Comparison of ENCODE assay signal across 18 cellular contexts in genomic region chr12:47769234-47770085, GRCh38. TPM values are rescaled to one million over a fixed set of nuclear protein-coding genes. Genes with fewer than 3 reads are reported as not detected.
DNase-seq lines count a peak whose midpoint lies in the region; ATAC-seq, FAIRE-seq and TF ChIP-seq lines count a peak whose summit lies in the region.
"Had no signal": no experiment of that assay in that cellular context is flagged by ENCODE, and none has a peak within 500 bp of the region (broad histone marks: within the 10 kb centered on the region; RNA-seq: fewer than 3 reads in every experiment).

No MANE protein-coding gene starts in this region.

- H3K23ac ChIP-seq in H1 (ENCODE audit: insufficient read length) = no peak overlapping the region
- no peak overlapping the region for H3K23ac ChIP-seq in mesenchymal stem cell (ENCODE audit: low read length in 2 of 2)

- H3K4me1 ChIP-seq in A549 = peaks cover 51% of the 10 kb centered on the region
- H3K4me1 ChIP-seq in H1 (replicated peaks in 1 of 4; ENCODE audit: control insufficient read depth in 3 of 4, insufficient read depth in 4 of 4, low read length in 3 of 4) = peaks cover 7 to 15% (median 12%) of the 10 kb centered on the region in 4 experiments; a peak in 6 of 7 replicates
- H3K4me1 ChIP-seq in mesenchymal stem cell (ENCODE audit: control insufficient read depth, insufficient read depth, low read depth, low read length) = peaks cover 36% of the 10 kb centered on the region

- H3K56ac ChIP-seq in H1 (replicated peaks; ENCODE audit: insufficient read length, low read depth, low read length) = no peak overlapping the region

- POLR2A ChIA-PET in A549 (lab: Yijun Ruan, JAX) (interaction anchor here (2.4 kb wide), 1 partner anchor 64 kb away, joined by 7 read pairs; the partner anchor contains the start of gene RPAP3), H1 (lab: Charles Lee; ENCODE audit: partially characterized antibody) (interaction anchor here (0.9 to 10.5 kb wide), 9 partner anchors 10 to 52 kb away, joined by 3 to 79 read pairs (median 4); partner anchors contain the start of gene RAPGEF3)

- no peak for TF ChIP-seq EP300 in A549 (IDR thresholded peaks at IDR 0.05)
- no peak for TF ChIP-seq EP300 in H1 (IDR thresholded peaks at IDR 0.05; ENCODE audit: borderline replicate concordance in 1 of 2, low read depth in 2 of 2, low read length in 2 of 2)

- no peaks in the 10 kb centered on the region for H3K9me3 ChIP-seq in A549
- H3K9me3 ChIP-seq in H1 (ENCODE audit: insufficient read depth in 2 of 2, low read depth in 1 of 2, low read length in 1 of 2) = no peaks in the 10 kb centered on the region
- no peaks in the 10 kb centered on the region for H3K9me3 ChIP-seq in mesenchymal stem cell (ENCODE audit: control insufficient read depth, low read length)
- H3K9me3 ChIP-seq: SJCRH30 had no signal

- no peak overlapping the region for H2BK20ac ChIP-seq in H1 (ENCODE audit: low read length)

- no peak overlapping the region for H4K8ac ChIP-seq in H1 (ENCODE audit: extremely low read depth, insufficient read depth, low read length)
- no peak overlapping the region for H4K8ac ChIP-seq in mesenchymal stem cell (ENCODE audit: low read length)

- no peak overlapping the region for H3K4me3 ChIP-seq in A549
- no peak overlapping the region for H3K4me3 ChIP-seq in H1 (ENCODE audit: extremely low read depth in 1 of 4, insufficient read depth in 2 of 4, low read depth in 3 of 4, low read length in 4 of 4)
- H3K4me3 ChIP-seq in mesenchymal stem cell (ENCODE audit: insufficient read depth in 1 of 2, low read depth in 1 of 2, low read length in 2 of 2) = no peak overlapping the region
- H3K4me3 ChIP-seq: SJCRH30 had no signal

- H3K79me2 ChIP-seq in H1 (ENCODE audit: control insufficient read depth in 1 of 2, insufficient read depth in 2 of 2, low read length in 2 of 2) = no peaks in the 10 kb centered on the region

- peak overlapping the region; percentile 52; the same call in 1 of the 2 replicates for H2BK12ac ChIP-seq in H1 (ENCODE audit: low read depth, low read length)
- H2BK12ac ChIP-seq in mesenchymal stem cell (ENCODE audit: low read length in 2 of 2) = no peak overlapping the region

- no peak overlapping the region for H3K14ac ChIP-seq in H1 (ENCODE audit: insufficient read length)
- H3K14ac ChIP-seq in mesenchymal stem cell (ENCODE audit: low read length in 2 of 2) = no peak overlapping the region

- H3K18ac ChIP-seq in H1 (ENCODE audit: extremely low read depth, low read length) = no peak overlapping the region
- no peak overlapping the region for H3K18ac ChIP-seq in mesenchymal stem cell (ENCODE audit: low read depth in 1 of 2, low read length in 2 of 2)

- H2BK5ac ChIP-seq in H1 (ENCODE audit: low read depth, low read length) = no peak overlapping the region
- H2BK5ac ChIP-seq in mesenchymal stem cell (ENCODE audit: low read depth, low read length, poor library complexity, severe bottlenecking) = no peak overlapping the region

- H4K20me1 ChIP-seq in H1 (replicated peaks in 1 of 2; ENCODE audit: control insufficient read depth in 1 of 2, insufficient read depth in 2 of 2, low read length in 2 of 2) = peaks cover 0 to under 1% of the 10 kb centered on the region in 2 experiments

- no peak overlapping the region for H4K91ac ChIP-seq in H1 (replicated peaks; ENCODE audit: insufficient read length, low read length)
- H4K91ac ChIP-seq in mesenchymal stem cell (ENCODE audit: low read length) = no peak overlapping the region

- TF ChIP-seq CTCF in A549 (IDR thresholded peaks at IDR 0.05) (no peak), H1 (IDR thresholded peaks at IDR 0.05; ENCODE audit: control extremely low read depth in 1 of 3, insufficient read depth in 1 of 3, low read depth in 1 of 3, low read length in 3 of 3) (no peak)

- H3K23me2 ChIP-seq in H1 (ENCODE audit: low read depth, low read length) = peaks cover 2% of the 10 kb centered on the region; the same call in 1 of the 2 replicates

- H3K27me3 ChIP-seq in H1 (replicated peaks in 1 of 4; ENCODE audit: control insufficient read depth in 3 of 4, extremely low read depth in 1 of 4, insufficient read depth in 3 of 4, low read length in 3 of 4) (peaks cover 0 to 13% (median 6%) of the 10 kb centered on the region in 4 experiments; a peak in 4 of 7 replicates), mesenchymal stem cell (ENCODE audit: control insufficient read depth in 1 of 2, insufficient read depth in 1 of 2, low read length in 2 of 2) (no peaks in the 10 kb centered on the region)
- H3K27me3 ChIP-seq: SJCRH30 had no signal

- H2BK120ac ChIP-seq in H1 (replicated peaks; ENCODE audit: low read depth, low read length) (no peak overlapping the region), mesenchymal stem cell (ENCODE audit: low read depth, low read length) (no peak overlapping the region)

- H3K4me2 ChIP-seq in A549 (peak overlapping the region; percentile 39), H1 (ENCODE audit: insufficient read depth in 1 of 2, low read depth in 2 of 2, low read length in 2 of 2) (no peak overlapping the region; a peak in 1 of 4 replicates), mesenchymal stem cell (ENCODE audit: low read length, poor library complexity, severe bottlenecking) (no peak overlapping the region)

- H3K9ac ChIP-seq in H1 (replicated peaks in 1 of 4; ENCODE audit: extremely low read depth in 1 of 4, low read depth in 3 of 4, low read length in 3 of 4) = no peak overlapping the region; a peak in 1 of 7 replicates
- H3K9ac ChIP-seq in mesenchymal stem cell (ENCODE audit: low read length) = no peak overlapping the region

- TF ChIP-seq RAD21 in A549 (conservative IDR thresholded peaks at IDR 0.05 in 1 of 2, IDR thresholded peaks at IDR 0.05 in 1 of 2) (no peak), H1 (IDR thresholded peaks at IDR 0.05 in 1 of 2, conservative IDR thresholded peaks at IDR 0.05 in 1 of 2; ENCODE audit: low read depth in 2 of 2, low read length in 2 of 2) (no peak)

- H2BK15ac ChIP-seq in H1 (ENCODE audit: low read length) (no peak overlapping the region), mesenchymal stem cell (ENCODE audit: low read depth, poor library complexity, severe bottlenecking) (no peak overlapping the region)

- no peak for ATAC-seq in A549

- no peak for DNase-seq in A549 (ENCODE audit: low read depth in 1 of 2, low spot score in 1 of 2)
- peak; percentile 61 for DNase-seq in OCI-M1 (lab: John Stamatoyannopoulos, UW)
- no peak for DNase-seq in H1 (ENCODE audit: low read depth in 1 of 2, low spot score in 2 of 2)
- DNase-seq in mesenchymal stem cell = no peak
- DNase-seq in activated naive CD4-positive, alpha-beta T cell treated with Interleukin-2 at 50 U/mL for 16 hours = no peak
- no peak for DNase-seq in iPS-NIHi11 (ENCODE audit: low spot score)
- DNase-seq in anterior cingulate cortex (lab: John Stamatoyannopoulos, UW) = no peak
- no peak for DNase-seq in iPS-NIHi7 (ENCODE audit: extremely low spot score)
- DNase-seq: COR-L47, H7, KBM-7, NCI-H1092, NCI-H1694, NCI-H446 treated with DMSO at 0.1 percent for 48 hours, NCI-H748 treated with DMSO at 0.1 percent for 48 hours, SJCRH30 had no signal

- H3K79me1 ChIP-seq in H1 (ENCODE audit: low read depth, low read length) (no peaks in the 10 kb centered on the region), mesenchymal stem cell (replicated peaks; ENCODE audit: low read length, poor library complexity, severe bottlenecking) (peaks cover 5% of the 10 kb centered on the region)

- FAIRE-seq in A549 (lab: Jason Lieb, UNC) (no peak), H1 (lab: Jason Lieb, UNC) (no peak)
- FAIRE-seq: A204.1 had no signal

- no peak overlapping the region for H3K4ac ChIP-seq in H1 (replicated peaks; ENCODE audit: insufficient read length, low read depth, low read length)
- H3K4ac ChIP-seq in mesenchymal stem cell (ENCODE audit: low read depth in 1 of 2, low read length in 2 of 2) = no peak overlapping the region

- no peak overlapping the region for H4K5ac ChIP-seq in H1 (ENCODE audit: insufficient read length, low read depth, low read length)

- H3K27ac ChIP-seq in A549 = peak overlapping the region; percentile 50 to 71; a peak in 5 of 6 replicates
- H3K27ac ChIP-seq in H1 (ENCODE audit: low read depth, low read length) = no peak overlapping the region
- peak overlapping the region; percentile 66 for H3K27ac ChIP-seq in mesenchymal stem cell (ENCODE audit: low read length, poor library complexity, severe bottlenecking)
- H3K27ac ChIP-seq: SJCRH30 had no signal

- TF ChIP-seq POLR2A in A549 (IDR thresholded peaks at IDR 0.05; ENCODE audit: low read length) = no peak
- TF ChIP-seq POLR2A in H1 (IDR thresholded peaks at IDR 0.05; ENCODE audit: control extremely low read depth in 1 of 2, low read depth in 2 of 2, low read length in 2 of 2) = no peak

- H3K36me3 ChIP-seq in H1 (ENCODE audit: control insufficient read depth in 2 of 4, insufficient read depth in 4 of 4, low read length in 3 of 4) = no peaks in the 10 kb centered on the region
- H3K36me3 ChIP-seq in mesenchymal stem cell (ENCODE audit: control insufficient read depth in 1 of 2, insufficient read depth in 2 of 2, low read depth in 1 of 2, low read length in 2 of 2) = no peaks in the 10 kb centered on the region
- H3K36me3 ChIP-seq: SJCRH30 had no signal

- CTCF ChIA-PET in A549 (lab: Yijun Ruan, JAX) = interaction anchor here (1.0 to 59.0 kb wide), 7 partner anchors 10 to 180 kb away, joined by 3 to 1532 read pairs (median 117); partner anchors contain the start of genes ENDOU, RAPGEF3 and RPAP3
- CTCF ChIA-PET in H1 (lab: Charles Lee; ENCODE audit: partially characterized antibody) = interaction anchor here (0.6 to 58.8 kb wide), 5 partner anchors 9 to 1638 kb away, joined by 3 to 2442 read pairs (median 161); partner anchors contain the start of genes ENDOU, RAPGEF3 and RPAP3

- H2AFZ ChIP-seq in H1 (ENCODE audit: low read length) (no peak overlapping the region), mesenchymal stem cell (ENCODE audit: low read depth, low read length) (no peak overlapping the region)

- WGBS in A549 (ENCODE audit: missing lambda C conversion rate) = 93% methylated on average over 4 of the region's 4 CpGs
- WGBS in H1 (ENCODE audit: extremely low coverage in 1 of 2, insufficient coverage in 1 of 2, insufficient read length in 1 of 2, insufficient replicate concordance in 2 of 2, low coverage in 1 of 2, low lambda C conversion rate in 2 of 2, missing lambda C conversion rate in 1 of 2), 2 experiments = 88% methylated on average over 4 of the region's 4 CpGs; no CpG with 5 or more reads in 1 of the 2 experiments
- WGBS in mesenchymal stem cell = 88% methylated on average over 3 of the region's 4 CpGs

- 0 out of 2 replicates have a peak overlapping the region, but pooled peaks have one; percentile 32 for H2AK5ac ChIP-seq in H1 (ENCODE audit: low read depth, low read length)
- peak overlapping the region; percentile 93 for H2AK5ac ChIP-seq in mesenchymal stem cell (ENCODE audit: low read length, severe bottlenecking)

RNA-seq across cellular contexts. Expression of gene SLC48A1, which starts 3.6 kb away (rescaled TPM):
- 25.1 and 27.3 TPM in 2 replicates for polyA plus RNA-seq in A549 (2011; rRNA removed)
- polyA plus RNA-seq in A549 (2012; cell fraction: cytosol; rRNA removed) = 27.5 and 39.0 TPM in 2 replicates
- 43.0 and 43.8 TPM in 2 replicates for polyA plus RNA-seq in A549 (2012; cell fraction: nucleus; rRNA removed)
- 32.6 to 35.2 TPM (median 33.3 TPM) in 3 replicates for polyA plus RNA-seq in A549 (2017; fragmentation: RNase III; extraction: RNeasy Plus Mini Kit Qiagen cat#74134 plus additional on column Dnase treatment)
- 37.7 and 42.9 TPM in 2 replicates for polyA minus RNA-seq in A549 (2011; rRNA and poly(A)+ RNA removed)
- total RNA-seq in H1 (2021; fragmentation: NEBNext Ultra II Directional; extraction: Animal tissue kit (Norgen Biotek cat#: 25700)) = 14.0 and 14.1 TPM in 2 replicates
- polyA plus RNA-seq in H1 (2011; rRNA removed) = 9.5 and 12.1 TPM in 2 replicates
- 9.6 TPM for polyA plus RNA-seq in H1 (2011; cell fraction: cytosol; rRNA removed)
- polyA plus RNA-seq in H1 (2011; cell fraction: nucleus; rRNA removed) = 16.1 TPM
- polyA plus RNA-seq in H1 (2012, experiment 1 of 2) = 8.3 to 11.4 TPM (median 10.2 TPM) in 4 replicates
- 8.6 TPM for polyA plus RNA-seq in H1 (2012, experiment 2 of 2)
- 9.4 TPM for polyA plus RNA-seq in H1 (2013, experiment 1 of 2)
- 10.8 TPM for polyA plus RNA-seq in H1 (2013, experiment 2 of 2)
- polyA minus RNA-seq in H1 (2011; rRNA and poly(A)+ RNA removed) = 7.2 and 7.3 TPM in 2 replicates
- 6.8 TPM for polyA minus RNA-seq in H1 (2011; cell fraction: cytosol; rRNA and poly(A)+ RNA removed)
- polyA minus RNA-seq in H1 (2011; cell fraction: nucleus; rRNA and poly(A)+ RNA removed) = 7.3 TPM
- 8.4 TPM for polyA plus RNA-seq in mesenchymal stem cell (2013, experiment 1 of 2)
- polyA plus RNA-seq in mesenchymal stem cell (2013, experiment 2 of 2) = 8.3 TPM

RNA-seq across cellular contexts. Expression of gene RAPGEF3, which starts 10.8 kb away (rescaled TPM):
- polyA plus RNA-seq in A549 (2011; rRNA removed) (0.70 and 0.75 TPM in 2 replicates), A549 (2017; fragmentation: RNase III; extraction: RNeasy Plus Mini Kit Qiagen cat#74134 plus additional on column Dnase treatment) (0.69 to 0.89 TPM (median 0.88 TPM) in 3 replicates), H1 (2011; rRNA removed) (5.0 and 5.2 TPM in 2 replicates)
- 0.69 and 0.70 TPM in 2 replicates for polyA plus RNA-seq in A549 (2012; cell fraction: cytosol; rRNA removed)
- 2.3 and 2.9 TPM in 2 replicates for polyA plus RNA-seq in A549 (2012; cell fraction: nucleus; rRNA removed)
- polyA minus RNA-seq in A549 (2011; rRNA and poly(A)+ RNA removed) = 1.8 and 2.2 TPM in 2 replicates
- 6.7 and 9.4 TPM in 2 replicates for total RNA-seq in H1 (2021; fragmentation: NEBNext Ultra II Directional; extraction: Animal tissue kit (Norgen Biotek cat#: 25700))
- polyA plus RNA-seq in H1 (2011; cell fraction: cytosol; rRNA removed) = 6.0 TPM
- 31.6 TPM for polyA plus RNA-seq in H1 (2011; cell fraction: nucleus; rRNA removed)
- 4.1 to 5.7 TPM (median 5.2 TPM) in 4 replicates for polyA plus RNA-seq in H1 (2012, experiment 1 of 2)
- polyA plus RNA-seq in H1 (2012, experiment 2 of 2) = 3.1 TPM
- polyA plus RNA-seq in H1 (2013, experiment 1 of 2) = 4.2 TPM
- polyA plus RNA-seq in H1 (2013, experiment 2 of 2) = 3.9 TPM
- 5.2 and 8.0 TPM in 2 replicates for polyA minus RNA-seq in H1 (2011; rRNA and poly(A)+ RNA removed)
- polyA minus RNA-seq in H1 (2011; cell fraction: cytosol; rRNA and poly(A)+ RNA removed) = 1.8 TPM
- polyA minus RNA-seq in H1 (2011; cell fraction: nucleus; rRNA and poly(A)+ RNA removed) = 16.2 TPM
- 1.2 TPM for polyA plus RNA-seq in mesenchymal stem cell (2013, experiment 1 of 2)
- polyA plus RNA-seq in mesenchymal stem cell (2013, experiment 2 of 2) = 1.2 TPM

RNA-seq across cellular contexts. Expression of gene ENDOU, which starts 44.2 kb away (rescaled TPM):
- polyA plus RNA-seq in A549 (2011; rRNA removed) (not detected in 2 replicates), A549 (2017; fragmentation: RNase III; extraction: RNeasy Plus Mini Kit Qiagen cat#74134 plus additional on column Dnase treatment) (not detected in 3 replicates), H1 (2011; rRNA removed) (not detected in 2 replicates)
- polyA plus RNA-seq in A549 (2012; cell fraction: cytosol; rRNA removed) = not detected in 2 replicates
- polyA plus RNA-seq in A549 (2012; cell fraction: nucleus; rRNA removed) = 0.04 TPM in 1 of 2 replicates, not detected in the other
- not detected in 2 replicates for polyA minus RNA-seq in A549 (2011; rRNA and poly(A)+ RNA removed)
- not detected in 2 replicates for total RNA-seq in H1 (2021; fragmentation: NEBNext Ultra II Directional; extraction: Animal tissue kit (Norgen Biotek cat#: 25700))
- polyA plus RNA-seq in H1 (2011; cell fraction: cytosol; rRNA removed) = not detected
- not detected for polyA plus RNA-seq in H1 (2011; cell fraction: nucleus; rRNA removed)
- not detected in 4 replicates for polyA plus RNA-seq in H1 (2012, experiment 1 of 2)
- not detected for polyA plus RNA-seq in H1 (2012, experiment 2 of 2)
- polyA plus RNA-seq in H1 (2013, experiment 1 of 2) = not detected
- not detected for polyA plus RNA-seq in H1 (2013, experiment 2 of 2)
- 0.29 TPM in 1 of 2 replicates, not detected in the other for polyA minus RNA-seq in H1 (2011; rRNA and poly(A)+ RNA removed)
- polyA minus RNA-seq in H1 (2011; cell fraction: cytosol; rRNA and poly(A)+ RNA removed) = not detected
- not detected for polyA minus RNA-seq in H1 (2011; cell fraction: nucleus; rRNA and poly(A)+ RNA removed)
- not detected for polyA plus RNA-seq in mesenchymal stem cell (2013, experiment 1 of 2)
- polyA plus RNA-seq in mesenchymal stem cell (2013, experiment 2 of 2) = not detected
- total RNA-seq: H7, HT-29, SJCRH30 had no signal

RNA-seq across cellular contexts. Expression of gene HDAC7, which starts 50.2 kb away (rescaled TPM):
- polyA plus RNA-seq in A549 (2011; rRNA removed) = 17.2 and 20.8 TPM in 2 replicates
- 42.9 and 56.8 TPM in 2 replicates for polyA plus RNA-seq in A549 (2012; cell fraction: cytosol; rRNA removed)
- polyA plus RNA-seq in A549 (2012; cell fraction: nucleus; rRNA removed) = 170 and 171 TPM in 2 replicates
- polyA plus RNA-seq in A549 (2017; fragmentation: RNase III; extraction: RNeasy Plus Mini Kit Qiagen cat#74134 plus additional on column Dnase treatment) = 34.1 to 38.9 TPM (median 36.0 TPM) in 3 replicates
- 20.2 and 26.1 TPM in 2 replicates for polyA minus RNA-seq in A549 (2011; rRNA and poly(A)+ RNA removed)
- 82.0 and 84.9 TPM in 2 replicates for total RNA-seq in H1 (2021; fragmentation: NEBNext Ultra II Directional; extraction: Animal tissue kit (Norgen Biotek cat#: 25700))
- 25.5 and 52.0 TPM in 2 replicates for polyA plus RNA-seq in H1 (2011; rRNA removed)
- polyA plus RNA-seq in H1 (2011; cell fraction: cytosol; rRNA removed) = 27.2 TPM
- 208 TPM for polyA plus RNA-seq in H1 (2011; cell fraction: nucleus; rRNA removed)
- polyA plus RNA-seq in H1 (2012, experiment 1 of 2) = 46.5 to 68.3 TPM (median 65.5 TPM) in 4 replicates
- polyA plus RNA-seq in H1 (2012, experiment 2 of 2) = 57.8 TPM
- polyA plus RNA-seq in H1 (2013, experiment 1 of 2) = 40.9 TPM
- 38.9 TPM for polyA plus RNA-seq in H1 (2013, experiment 2 of 2)
- polyA minus RNA-seq in H1 (2011; rRNA and poly(A)+ RNA removed) = 11.6 and 23.5 TPM in 2 replicates
- polyA minus RNA-seq in H1 (2011; cell fraction: cytosol; rRNA and poly(A)+ RNA removed) = 27.2 TPM
- polyA minus RNA-seq in H1 (2011; cell fraction: nucleus; rRNA and poly(A)+ RNA removed) = 48.1 TPM
- 50.4 TPM for polyA plus RNA-seq in mesenchymal stem cell (2013, experiment 1 of 2)
- polyA plus RNA-seq in mesenchymal stem cell (2013, experiment 2 of 2) = 47.9 TPM
